ENCODE assay signal across 12 cellular contexts in genomic region chr4:75511841-75512240, GRCh38. TPM values are rescaled to one million over a fixed set of nuclear protein-coding genes. Genes with fewer than 3 reads are reported as not detected.
DNase-seq lines count a peak whose midpoint lies in the region; ATAC-seq and TF ChIP-seq lines count a peak whose summit lies in the region.
"Had no signal": no experiment of that assay in that cellular context is flagged by ENCODE, and none has a peak within 500 bp of the region (broad histone marks: within the 10 kb centered on the region; RNA-seq: fewer than 3 reads in every experiment).

No MANE protein-coding gene starts in this region.

- no peaks in the 10 kb centered on the region for H3K27me3 Mint-ChIP-seq in activated naive CD4-positive, alpha-beta T cell treated with anti-CD3 and anti-CD28 coated beads for 36 hours (ENCODE audit: low read depth)

- no peak overlapping the region for H3K27ac Mint-ChIP-seq in activated naive CD4-positive, alpha-beta T cell treated with anti-CD3 and anti-CD28 coated beads for 36 hours

- H3K9ac ChIP-seq in HUES64 (ENCODE audit: low read depth, low read length): no peak overlapping the region
- peak overlapping the region in 1 of 2 donors; percentile 49 for H3K9ac ChIP-seq in colonic mucosa (ENCODE audit: low read depth in 2 of 2, low read length in 2 of 2)

- H3K4me3 ChIP-seq in HUES64 (ENCODE audit: low read length) (peak overlapping the region; percentile 86), colonic mucosa (no peak overlapping the region), mesodermal cell (ENCODE audit: extremely low read depth, insufficient read depth, low read length, poor library complexity, severe bottlenecking) (peak overlapping the region; percentile 73)

- TF ChIP-seq CTCF in colonic mucosa (IDR thresholded peaks at IDR 0.05): no peak

- intact Hi-C loops in colonic mucosa (cut with DNase I): no loop called here
- intact Hi-C loops in activated naive CD4-positive, alpha-beta T cell treated with anti-CD3 and anti-CD28 coated beads for 36 hours (cut with micrococcal nuclease): loop anchor here (5.0 kb wide), 3 partner anchors 700 to 1645 kb away; partner anchors contain the start of genes CCNG2, MTHFD2L and SCARB2

- H3K9me3 Mint-ChIP-seq in activated naive CD4-positive, alpha-beta T cell treated with anti-CD3 and anti-CD28 coated beads for 36 hours: no peaks in the 10 kb centered on the region

- H3K27ac ChIP-seq in HUES64 (ENCODE audit: low read depth, low read length) (peak overlapping the region; percentile 65; the same call in 1 of the 2 replicates), colonic mucosa (peak overlapping the region; percentile 56), mesodermal cell (ENCODE audit: low read depth, low read length, severe bottlenecking) (peak overlapping the region; percentile 93)
- H3K27ac ChIP-seq: C4-2B had no signal

- H3K4me1 Mint-ChIP-seq in activated naive CD4-positive, alpha-beta T cell treated with anti-CD3 and anti-CD28 coated beads for 36 hours (ENCODE audit: low read depth): peaks cover 34% of the 10 kb centered on the region

- ATAC-seq in HG02970 (IDR thresholded peaks at IDR 0.05; ENCODE audit: low FRiP score, unreplicated experiment) (no peak), GM18909 (IDR thresholded peaks at IDR 0.05; ENCODE audit: poor library complexity, unreplicated experiment) (no peak)

- DNase-seq in AML-193 (lab: John Stamatoyannopoulos, UW) (peak; percentile 11 to 24), colonic mucosa (no peak), kidney tubule cell (ENCODE audit: low spot score) (no peak)
- DNase-seq in activated naive CD4-positive, alpha-beta T cell treated with anti-CD3 and anti-CD28 coated beads for 36 hours: no peak
- DNase-seq: activated gamma-delta T cell treated with Interleukin-2 at 50 U/mL for 16 hours, NCI-H524 treated with DMSO at 0.1 percent for 48 hours had no signal

- 11% methylated on average over 3 of the region's 3 CpGs for WGBS in HUES64
- WGBS in mesodermal cell (ENCODE audit: insufficient coverage in 2 of 2), 2 experiments: 19 to 43% methylated on average over 3 of the region's 3 CpGs

- H3K27me3 ChIP-seq in HUES64 (ENCODE audit: insufficient read depth, low read length) (no peaks in the 10 kb centered on the region), colonic mucosa (no peaks in the 10 kb centered on the region)

- H3K4me1 ChIP-seq in HUES64 (ENCODE audit: insufficient read depth, low read length): peaks cover 30% of the 10 kb centered on the region
- no peaks in the 10 kb centered on the region for H3K4me1 ChIP-seq in colonic mucosa
- peaks cover 18% of the 10 kb centered on the region for H3K4me1 ChIP-seq in mesodermal cell (ENCODE audit: control insufficient read depth, insufficient read depth, low read length, poor library complexity, severe bottlenecking)

- H3K4me3 Mint-ChIP-seq in activated naive CD4-positive, alpha-beta T cell treated with anti-CD3 and anti-CD28 coated beads for 36 hours: no peak overlapping the region

- H3K9me3 ChIP-seq in HUES64 (ENCODE audit: insufficient read depth, low read depth, low read length): no peaks in the 10 kb centered on the region
- H3K9me3 ChIP-seq in colonic mucosa: no peaks in the 10 kb centered on the region
- no peaks in the 10 kb centered on the region for H3K9me3 ChIP-seq in mesodermal cell (ENCODE audit: control insufficient read depth, low read length)

- peaks cover 32% of the 10 kb centered on the region for H3K36me3 ChIP-seq in HUES64 (ENCODE audit: insufficient read depth, low read length)
- H3K36me3 ChIP-seq in colonic mucosa: no peaks in the 10 kb centered on the region
- H3K36me3 ChIP-seq in mesodermal cell (ENCODE audit: control insufficient read depth, insufficient read depth, low read length): peaks cover 8% of the 10 kb centered on the region

- CTCF ChIA-PET in activated naive CD4-positive, alpha-beta T cell treated with anti-CD3 and anti-CD28 coated beads for 36 hours (lab: Charles Lee): no interaction called here

- peaks cover 18% of the 10 kb centered on the region for H3K36me3 Mint-ChIP-seq in activated naive CD4-positive, alpha-beta T cell treated with anti-CD3 and anti-CD28 coated beads for 36 hours (ENCODE audit: low read depth)

RNA-seq across cellular contexts. Expression of gene RCHY1, which starts 2.4 kb away (rescaled TPM):
- polyA plus RNA-seq in HUES64 (2013, experiment 1 of 2): 39.2 TPM
- polyA plus RNA-seq in HUES64 (2013, experiment 2 of 2): 38.5 TPM
- 10 to 100 TPM; 31.4 to 41.2 TPM for total RNA-seq in colonic mucosa
- 23.7 TPM for polyA plus RNA-seq in mesodermal cell (2013, experiment 1 of 2)
- polyA plus RNA-seq in mesodermal cell (2013, experiment 2 of 2): 25.6 TPM
- 10 to 100 TPM; 31.3 to 34.6 TPM for total RNA-seq in activated naive CD4-positive, alpha-beta T cell treated with anti-CD3 and anti-CD28 coated beads for 36 hours

RNA-seq across cellular contexts. Expression of gene THAP6, which starts 2.4 kb away (rescaled TPM):
- 5.7 TPM for polyA plus RNA-seq in HUES64 (2013, experiment 1 of 2)
- 6.2 TPM for polyA plus RNA-seq in HUES64 (2013, experiment 2 of 2)
- total RNA-seq in colonic mucosa: 10 to 100 TPM; 11.0 to 13.2 TPM
- 9.4 TPM for polyA plus RNA-seq in mesodermal cell (2013, experiment 1 of 2)
- polyA plus RNA-seq in mesodermal cell (2013, experiment 2 of 2): 12.3 TPM
- total RNA-seq in activated naive CD4-positive, alpha-beta T cell treated with anti-CD3 and anti-CD28 coated beads for 36 hours: 10 to 100 TPM; 14.3 to 15.4 TPM

RNA-seq across cellular contexts. Expression of gene ODAPH, which starts 44.0 kb away (rescaled TPM):
- polyA plus RNA-seq in HUES64 (2013, experiment 1 of 2): not detected
- polyA plus RNA-seq in HUES64 (2013, experiment 2 of 2): not detected
- not detected for total RNA-seq in colonic mucosa
- polyA plus RNA-seq in mesodermal cell (2013, experiment 1 of 2): not detected
- not detected for polyA plus RNA-seq in mesodermal cell (2013, experiment 2 of 2)
- total RNA-seq in activated naive CD4-positive, alpha-beta T cell treated with anti-CD3 and anti-CD28 coated beads for 36 hours: not detected
- total RNA-seq: HT1080 had no signal

Comparison
In these comparisons a context has a peak if more than half of its experiments do, and no peak if none do; other contexts are left out.
1. DNase-seq: peak in AML-193 (2 of 2); none in colonic mucosa (single experiment), activated naive CD4-positive, alpha-beta T cell treated with anti-CD3 and anti-CD28 coated beads for 36 hours (single experiment) and kidney tubule cell (single experiment).
2. Peak in every context shown above with its lines, with median percentiles within 50 percentile points of each other: H3K27ac ChIP-seq.